30 cellular contexts compared by ENCODE assay signal in the genomic region with DNA sequence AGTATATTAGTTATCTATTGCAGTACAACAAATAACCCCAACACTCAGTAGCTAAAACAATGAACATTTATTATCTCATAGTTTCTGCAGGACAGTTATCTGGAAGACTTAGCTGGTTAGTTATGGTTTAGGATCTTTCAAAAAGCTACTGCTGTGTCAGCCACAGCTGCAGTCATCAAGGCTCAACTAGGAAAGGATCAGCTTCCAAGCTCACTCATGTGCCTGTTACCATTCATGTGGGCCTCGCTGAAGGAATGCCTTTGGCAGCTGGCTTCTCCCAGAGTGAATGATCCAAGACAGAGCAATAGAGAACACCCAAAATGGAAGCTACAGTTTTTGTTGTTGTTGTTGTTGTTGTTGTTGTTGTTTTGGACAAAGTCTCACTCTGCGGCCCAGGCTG. TPM values are rescaled to one million over a fixed set of nuclear protein-coding genes. Genes with fewer than 3 reads are reported as not detected.
"Had no signal": no experiment of that assay in that cellular context is flagged by ENCODE, and none has a peak within 500 bp of the region (broad histone marks: within the 10 kb centered on the region; RNA-seq: fewer than 3 reads in every experiment).

No MANE protein-coding gene starts in this region.

- H3K27me3 ChIP-seq: gastroesophageal sphincter had no signal

- H3K9me3 Mint-ChIP-seq: activated naive CD4-positive, alpha-beta T cell treated with anti-CD3 and anti-CD28 coated beads, Interleukin-2, amount 50 U/mL, for 24 hours; activated naive CD8-positive, alpha-beta T cell treated with anti-CD3 and anti-CD28 coated beads, Interleukin-2, amount 50 U/mL, for 24 hours; activated T-helper 1 cell treated with anti-CD3 and anti-CD28 coated beads, Interleukin-12 subunit alpha, Interleukin-12 subunit beta, Interleukin-2, Interleukin-4 antibody, amounts not matched to agents 30 ng/mL and 10 ng/mL and 1 ng/mL, durations not matched to agents 14 hours and 24 hours and 36 hours; natural killer cell treated with Interleukin-12 subunit alpha and Interleukin-12 subunit beta and Interleukin-15 and Interleukin-18, amount 100 ng/mL, for 72 hours; stimulated activated effector memory CD8-positive, alpha-beta T cell treated with anti-CD3 and anti-CD28 coated beads, Interleukin-12 subunit alpha, Interleukin-12 subunit beta, amount 100 ng/mL, for 72 hours; stimulated activated naive CD8-positive, alpha-beta T cell treated with anti-CD3 and anti-CD28 coated beads, Interleukin-15, amount 100 ng/mL, for 72 hours; type B pancreatic cell had no signal

- ATAC-seq: activated CD4-positive, CD25-positive, alpha-beta regulatory T cell treated with anti-CD3 and anti-CD28 coated beads, Interleukin-2, amount 50 U/mL, for 24 hours; activated naive CD8-positive, alpha-beta T cell treated with anti-CD3 and anti-CD28 coated beads, Interleukin-2, amount 50 U/mL, for 24 hours; esophagus mucosa; gastroesophageal sphincter; left lobe of liver; natural killer cell treated with Interleukin-12 subunit alpha and Interleukin-12 subunit beta and Interleukin-15 and Interleukin-18, amount 100 ng/mL, for 72 hours; SK-N-SH treated with all-trans-retinoic acid at 6 μM for 48 hours; stimulated activated effector memory CD8-positive, alpha-beta T cell treated with anti-CD3 and anti-CD28 coated beads, Interleukin-12 subunit alpha, Interleukin-12 subunit beta, amount 100 ng/mL, for 72 hours; stimulated activated naive CD8-positive, alpha-beta T cell treated with anti-CD3 and anti-CD28 coated beads, Interleukin-15, amount 100 ng/mL, for 72 hours; T-helper 17 cell had no signal

- H3K27me3 Mint-ChIP-seq: type B pancreatic cell had no signal

- DNase-seq: activated CD4-positive, alpha-beta T cell treated with anti-CD3 and anti-CD28 coated beads for 48 hours; activated CD4-positive, alpha-beta T cell treated with anti-CD3 and anti-CD28 coated beads, Interleukin-2, amount 50 U/mL, for 48 hours; activated CD8-positive, alpha-beta memory T cell treated with anti-CD3 and anti-CD28 coated beads for 24 hours; activated effector memory CD4-positive, alpha-beta T cell treated with anti-CD3 and anti-CD28 coated beads, Interleukin-2, amount 50 U/mL, for 16 hours; activated naive CD8-positive, alpha-beta T cell treated with anti-CD3 and anti-CD28 coated beads, Interleukin-2, amount 50 U/mL, for 24 hours; amygdala; central memory CD4-positive, alpha-beta T cell; head of caudate nucleus; mesendoderm; posterior cingulate gyrus; stimulated activated CD4-positive, alpha-beta T cell treated with anti-CD3 and anti-CD28 coated beads, Interleukin-4, amount 100 ng/mL, for 24 hours; stimulated activated naive CD8-positive, alpha-beta T cell treated with anti-CD3 and anti-CD28 coated beads, Interleukin-15, amount 100 ng/mL, for 72 hours; substantia nigra; T-helper 17 cell; T1000; WERI-Rb-1 had no signal

- H3K4me3 ChIP-seq: gastroesophageal sphincter, lung had no signal

- H3K36me3 ChIP-seq: gastroesophageal sphincter had no signal

- H3K27ac ChIP-seq: WERI-Rb-1 had no signal

- H3K4me3 Mint-ChIP-seq: activated naive CD4-positive, alpha-beta T cell treated with anti-CD3 and anti-CD28 coated beads, Interleukin-2, amount 50 U/mL, for 24 hours; activated naive CD8-positive, alpha-beta T cell treated with anti-CD3 and anti-CD28 coated beads, Interleukin-2, amount 50 U/mL, for 24 hours; activated T-helper 1 cell treated with anti-CD3 and anti-CD28 coated beads, Interleukin-12 subunit alpha, Interleukin-12 subunit beta, Interleukin-2, Interleukin-4 antibody, amounts not matched to agents 30 ng/mL and 10 ng/mL and 1 ng/mL, durations not matched to agents 14 hours and 24 hours and 36 hours; natural killer cell treated with Interleukin-12 subunit alpha and Interleukin-12 subunit beta and Interleukin-15 and Interleukin-18, amount 100 ng/mL, for 72 hours; stimulated activated effector memory CD8-positive, alpha-beta T cell treated with anti-CD3 and anti-CD28 coated beads, Interleukin-12 subunit alpha, Interleukin-12 subunit beta, amount 100 ng/mL, for 72 hours; stimulated activated naive CD8-positive, alpha-beta T cell treated with anti-CD3 and anti-CD28 coated beads, Interleukin-15, amount 100 ng/mL, for 72 hours; T-helper 17 cell; type B pancreatic cell had no signal

- H3K4me1 Mint-ChIP-seq: activated naive CD4-positive, alpha-beta T cell treated with anti-CD3 and anti-CD28 coated beads, Interleukin-2, amount 50 U/mL, for 24 hours; activated naive CD8-positive, alpha-beta T cell treated with anti-CD3 and anti-CD28 coated beads, Interleukin-2, amount 50 U/mL, for 24 hours; stimulated activated effector memory CD8-positive, alpha-beta T cell treated with anti-CD3 and anti-CD28 coated beads, Interleukin-12 subunit alpha, Interleukin-12 subunit beta, amount 100 ng/mL, for 72 hours; stimulated activated naive CD8-positive, alpha-beta T cell treated with anti-CD3 and anti-CD28 coated beads, Interleukin-15, amount 100 ng/mL, for 72 hours; T-helper 17 cell had no signal

- H3K27ac Mint-ChIP-seq: activated naive CD4-positive, alpha-beta T cell treated with anti-CD3 and anti-CD28 coated beads, Interleukin-2, amount 50 U/mL, for 24 hours; activated naive CD8-positive, alpha-beta T cell treated with anti-CD3 and anti-CD28 coated beads, Interleukin-2, amount 50 U/mL, for 24 hours; activated T-helper 1 cell treated with anti-CD3 and anti-CD28 coated beads, Interleukin-12 subunit alpha, Interleukin-12 subunit beta, Interleukin-2, Interleukin-4 antibody, amounts not matched to agents 30 ng/mL and 10 ng/mL and 1 ng/mL, durations not matched to agents 14 hours and 24 hours and 36 hours; natural killer cell treated with Interleukin-12 subunit alpha and Interleukin-12 subunit beta and Interleukin-15 and Interleukin-18, amount 100 ng/mL, for 72 hours; stimulated activated effector memory CD8-positive, alpha-beta T cell treated with anti-CD3 and anti-CD28 coated beads, Interleukin-12 subunit alpha, Interleukin-12 subunit beta, amount 100 ng/mL, for 72 hours; stimulated activated naive CD8-positive, alpha-beta T cell treated with anti-CD3 and anti-CD28 coated beads, Interleukin-15, amount 100 ng/mL, for 72 hours; T-helper 17 cell; type B pancreatic cell had no signal

- H3K36me3 Mint-ChIP-seq: activated naive CD4-positive, alpha-beta T cell treated with anti-CD3 and anti-CD28 coated beads, Interleukin-2, amount 50 U/mL, for 24 hours; natural killer cell treated with Interleukin-12 subunit alpha and Interleukin-12 subunit beta and Interleukin-15 and Interleukin-18, amount 100 ng/mL, for 72 hours; stimulated activated effector memory CD8-positive, alpha-beta T cell treated with anti-CD3 and anti-CD28 coated beads, Interleukin-12 subunit alpha, Interleukin-12 subunit beta, amount 100 ng/mL, for 72 hours had no signal

- H3K9me3 ChIP-seq: gastroesophageal sphincter had no signal

RNA-seq across cellular contexts. Expression of gene PRSS48, which starts 13.5 kb away (rescaled TPM):
- total RNA-seq: activated T-helper 1 cell treated with anti-CD3 and anti-CD28 coated beads, Interleukin-12 subunit alpha, Interleukin-12 subunit beta, Interleukin-2, Interleukin-4 antibody, amounts not matched to agents 30 ng/mL and 10 ng/mL and 1 ng/mL, durations not matched to agents 14 hours and 24 hours and 36 hours; esophagus mucosa; gastroesophageal sphincter; kidney epithelial cell; left lobe of liver; lung; mononuclear cell; natural killer cell treated with Interleukin-12 subunit alpha and Interleukin-12 subunit beta and Interleukin-15 and Interleukin-18, amount 100 ng/mL, for 72 hours; osteoblast; T-helper 17 cell had no signal
- polyA plus RNA-seq: lung had no signal
